ENCODE assay signal across 1 cellular context in genomic region chr11:76077575-76078150, GRCh38.
TF ChIP-seq lines count a peak whose summit lies in the region.

No MANE protein-coding gene starts in this region.

TF ChIP-seq in WTC11, 78 proteins besides CTCF, POLR2A, EP300 and RAD21 (continued from another document):
- TF ChIP-seq ATF6 (CRISPR knock-in tag; IDR thresholded peaks at IDR 0.05) (no peak), ZNF512 (CRISPR knock-in tag; IDR thresholded peaks at IDR 0.05; ENCODE audit: borderline replicate concordance) (no peak), RELA (CRISPR knock-in tag; IDR thresholded peaks at IDR 0.05; ENCODE audit: borderline replicate concordance) (no peak), CREB1 (CRISPR knock-in tag; IDR thresholded peaks at IDR 0.05) (no peak)
TF ChIP-seq in WTC11: peak in this region for 0.
